Comparison of ENCODE assay signal across 15 cellular contexts in the genomic region with DNA sequence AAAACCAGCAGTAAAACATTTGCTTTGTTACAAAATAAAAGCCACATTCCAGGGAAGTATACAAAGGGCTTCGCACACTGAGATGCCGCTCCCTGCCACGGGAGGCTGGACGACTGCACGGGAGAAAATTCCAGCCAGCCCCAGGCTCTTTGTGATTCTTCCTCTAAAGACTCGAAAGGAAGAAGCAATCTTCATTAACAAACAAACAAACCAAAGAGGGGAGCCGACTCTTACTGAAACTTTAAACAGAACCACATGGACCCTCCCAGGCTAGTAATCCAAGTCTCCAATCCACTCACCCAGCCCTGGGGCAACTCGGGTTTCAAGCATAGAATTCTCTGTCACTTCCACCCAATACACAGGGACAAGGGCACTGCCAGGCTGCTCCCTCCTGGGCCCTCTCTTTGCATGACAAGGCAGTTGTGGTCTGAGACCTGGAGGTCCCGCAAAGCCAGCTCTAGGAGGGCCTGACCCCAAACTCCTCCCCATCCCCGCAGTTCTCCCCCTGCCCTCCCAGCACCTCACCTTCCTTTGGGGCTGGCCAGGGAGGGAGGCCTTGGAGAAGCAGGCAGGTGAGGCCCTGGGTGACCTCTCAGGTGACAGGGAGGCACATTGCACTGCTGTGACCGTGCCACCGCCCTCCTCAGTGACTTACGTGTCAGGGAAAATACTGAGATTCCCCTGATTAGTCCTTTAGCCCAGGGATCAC. TPM values are rescaled to one million over a fixed set of nuclear protein-coding genes. Genes with fewer than 3 reads are reported as not detected.
DNase-seq lines count a peak whose midpoint lies in the region; ATAC-seq and TF ChIP-seq lines count a peak whose summit lies in the region.
"Had no signal": no experiment of that assay in that cellular context is flagged by ENCODE, and none has a peak within 500 bp of the region (broad histone marks: within the 10 kb centered on the region; RNA-seq: fewer than 3 reads in every experiment).

No MANE protein-coding gene starts in this region.

- TF ChIP-seq CTCF in astrocyte of the spinal cord (IDR thresholded peaks at IDR 0.05; ENCODE audit: low read depth, low read length) (no peak), smooth muscle cell (IDR thresholded peaks at IDR 0.05; ENCODE audit: borderline replicate concordance, insufficient read depth, poor library complexity, severe bottlenecking) (no peak), endothelial cell (IDR thresholded peaks at IDR 0.05; ENCODE audit: unreplicated experiment) (no peak)

- peaks cover 19% of the 10 kb centered on the region for H3K4me1 ChIP-seq in smooth muscle cell (ENCODE audit: low read depth)

- H3K9me3 Mint-ChIP-seq in endothelial cell (ENCODE audit: unreplicated experiment), result no peaks in the 10 kb centered on the region

- DNase-seq in activated effector memory CD4-positive, alpha-beta T cell treated with anti-CD3 and anti-CD28 coated beads, Interleukin-2, amount 50 U/mL, for 16 hours, result peak; percentile 57
- no peak for DNase-seq in activated effector memory CD4-positive, alpha-beta T cell treated with Interleukin-2 at 50 U/mL for 16 hours
- DNase-seq in astrocyte of the spinal cord (ENCODE audit: low read depth, low spot score) (peak; percentile 67), islet precursor cell (peak; percentile 63), smooth muscle cell (lab: John Stamatoyannopoulos, UW; ENCODE audit: unreplicated experiment) (no peak), endothelial cell (ENCODE audit: low spot score) (no peak)
- DNase-seq in activated CD8-positive, alpha-beta memory T cell treated with anti-CD3 and anti-CD28 coated beads, Interleukin-2, amount 50 U/mL, for 4 hours, result no peak
- DNase-seq: 8988T; activated T-cell treated with anti-CD3 and anti-CD28 coated beads for 4 hours; central memory CD4-positive, alpha-beta T cell; naive B cell; stimulated activated CD4-positive, alpha-beta T cell treated with anti-CD3 and anti-CD28 coated beads, Interleukin-4, amount 100 ng/mL, for 1 hour; substantia nigra had no signal

- H3K27ac Mint-ChIP-seq in endothelial cell (ENCODE audit: unreplicated experiment), result no peak overlapping the region

- no peaks in the 10 kb centered on the region for H3K36me3 ChIP-seq in smooth muscle cell (ENCODE audit: low read depth)
- H3K36me3 ChIP-seq: heart left ventricle had no signal

- no peaks in the 10 kb centered on the region for H3F3A ChIP-seq in smooth muscle cell (ENCODE audit: low read depth)

- H3K4me3 Mint-ChIP-seq in endothelial cell (ENCODE audit: unreplicated experiment), result no peak overlapping the region
- H3K4me3 Mint-ChIP-seq: naive B cell had no signal

- no peaks in the 10 kb centered on the region for H3K9me3 ChIP-seq in smooth muscle cell (replicated peaks; ENCODE audit: low read depth)

- ATAC-seq in GM18909 (IDR thresholded peaks at IDR 0.05; ENCODE audit: poor library complexity, unreplicated experiment), result no peak
- ATAC-seq: heart left ventricle had no signal

- H2AFZ ChIP-seq in smooth muscle cell (ENCODE audit: low read depth), result peak overlapping the region; percentile 61

- peaks cover 15% of the 10 kb centered on the region for H3K4me1 Mint-ChIP-seq in endothelial cell (ENCODE audit: unreplicated experiment)
- H3K4me1 Mint-ChIP-seq: naive B cell had no signal

- H3K9ac ChIP-seq in smooth muscle cell (ENCODE audit: low read depth), result no peak overlapping the region

- H3K4me2 ChIP-seq in smooth muscle cell, result peak overlapping the region; percentile 2

- peaks cover 15% of the 10 kb centered on the region for H3K27me3 Mint-ChIP-seq in endothelial cell (ENCODE audit: unreplicated experiment)

- 34% methylated on average over 13 of the region's 13 CpGs for WGBS in smooth muscle cell (ENCODE audit: low lambda C conversion rate)

- H4K20me1 ChIP-seq in smooth muscle cell (ENCODE audit: low read depth), result no peaks in the 10 kb centered on the region

- H3K4me3 ChIP-seq in astrocyte of the spinal cord (ENCODE audit: low read depth, low read length) (no peak overlapping the region), smooth muscle cell (no peak overlapping the region)
- H3K4me3 ChIP-seq: heart left ventricle had no signal

- H3K79me2 ChIP-seq in smooth muscle cell (ENCODE audit: low read depth), result no peaks in the 10 kb centered on the region

- H3K27ac ChIP-seq in smooth muscle cell (ENCODE audit: low read depth), result no peak overlapping the region
- H3K27ac ChIP-seq: heart left ventricle had no signal

- peaks cover 5% of the 10 kb centered on the region for H3K36me3 Mint-ChIP-seq in endothelial cell (ENCODE audit: low read depth, unreplicated experiment)
- H3K36me3 Mint-ChIP-seq: naive B cell had no signal

- in situ Hi-C loops in astrocyte of the spinal cord (cut with HindIII; ENCODE audit: low sequenced_read_pairs), result no loop called here

- no peaks in the 10 kb centered on the region for H3K27me3 ChIP-seq in smooth muscle cell (ENCODE audit: low read depth)
- H3K27me3 ChIP-seq: heart left ventricle had no signal

RNA-seq across cellular contexts. Expression of a gene that starts 26.6 kb away (rescaled TPM):
- total RNA-seq in smooth muscle cell (192 and 240 TPM in 2 replicates), endothelial cell (ENCODE audit: unreplicated experiment) (61.1 TPM)
- 362 and 485 TPM in 2 replicates for polyA plus RNA-seq in smooth muscle cell

Comparison
In these comparisons a context has a peak if more than half of its experiments do, and no peak if none do; other contexts are left out.
1. DNase-seq: peak in activated effector memory CD4-positive, alpha-beta T cell treated with anti-CD3 and anti-CD28 coated beads, Interleukin-2, amount 50 U/mL, for 16 hours (single experiment), astrocyte of the spinal cord (single experiment) and islet precursor cell (single experiment); none in activated effector memory CD4-positive, alpha-beta T cell treated with Interleukin-2 at 50 U/mL for 16 hours (single experiment), smooth muscle cell (single experiment), endothelial cell (single experiment) and activated CD8-positive, alpha-beta memory T cell treated with anti-CD3 and anti-CD28 coated beads, Interleukin-2, amount 50 U/mL, for 4 hours (single experiment).